In genomic region chr16:58272855-58273254, GRCh38 we compare ENCODE assay signal across 2 cellular contexts.
TF ChIP-seq lines count a peak whose summit lies in the region.

No MANE protein-coding gene starts in this region.

TF ChIP-seq in HepG2, 621 proteins besides CTCF, POLR2A, EP300 and RAD21:
- no peak for TF ChIP-seq ZNF567 (CRISPR knock-in tag; IDR thresholded peaks at IDR 0.05; ENCODE audit: borderline replicate concordance)
- TF ChIP-seq ZNF317 (CRISPR knock-in tag; IDR thresholded peaks at IDR 0.05): peak; percentile 99

TF ChIP-seq in K562, 482 proteins besides CTCF, POLR2A, EP300 and RAD21:
- TF ChIP-seq DPF2 (IDR thresholded peaks at IDR 0.05): no peak
- TF ChIP-seq PBX2 (CRISPR knock-in tag; IDR thresholded peaks at IDR 0.05; ENCODE audit: low read depth): no peak
- peak; percentile 35; the same call in 1 of the 2 replicates for TF ChIP-seq PBX2 (tag; conservative IDR thresholded peaks at IDR 0.05; ENCODE audit: low read depth)
- peak in 1 of 2 experiments; percentile 99; a peak in 2 of 3 replicates for TF ChIP-seq CBX3 (IDR thresholded peaks at IDR 0.05; ENCODE audit: borderline replicate concordance in 1 of 2, low read length in 2 of 2)
- peak; percentile 83 for TF ChIP-seq XRCC3 (IDR thresholded peaks at IDR 0.05)
- TF ChIP-seq NBN (IDR thresholded peaks at IDR 0.05; ENCODE audit: low read depth): 0 out of 2 replicates have a peak, but pooled peaks have one; percentile 46
- TF ChIP-seq TRIM24 (IDR thresholded peaks at IDR 0.05): peak; percentile 24 to 85; a peak in 2 of 4 replicates
- TF ChIP-seq PRPF4 (IDR thresholded peaks at IDR 0.05; ENCODE audit: insufficient read depth, low read depth, low read length, poor library complexity, severe bottlenecking): no peak
- no peak for TF ChIP-seq FUS (optimal IDR thresholded peaks at IDR 0.05; ENCODE audit: low read depth, low read length)
- 0 out of 4 replicates have a peak, but pooled peaks of 1 of the 2 experiments have one; percentile 22 for TF ChIP-seq HDAC1 (IDR thresholded peaks at IDR 0.05)
- TF ChIP-seq USF2 (CRISPR knock-in tag; IDR thresholded peaks at IDR 0.05): no peak
- no peak for TF ChIP-seq HINFP (tag; conservative IDR thresholded peaks at IDR 0.05; ENCODE audit: low read depth)
- peak; percentile 92 for TF ChIP-seq ZNF384 (IDR thresholded peaks at IDR 0.05; ENCODE audit: low read depth, low read length)
- peak; percentile 61; the same call in 1 of the 2 replicates for TF ChIP-seq EHMT2 (IDR thresholded peaks at IDR 0.05)
- TF ChIP-seq POLR3G (IDR thresholded peaks at IDR 0.05; ENCODE audit: extremely low read depth, insufficient read length, insufficient replicate concordance): no peak
- 0 out of 2 replicates have a peak, but pooled peaks have one; percentile 25 for TF ChIP-seq CC2D1A (IDR thresholded peaks at IDR 0.05)
- no peak for TF ChIP-seq E2F3 (CRISPR knock-in tag; IDR thresholded peaks at IDR 0.05)
- TF ChIP-seq DACH1 (IDR thresholded peaks at IDR 0.05; ENCODE audit: partially characterized antibody): peak; percentile 63
- TF ChIP-seq ZBTB8A (IDR thresholded peaks at IDR 0.05; ENCODE audit: partially characterized antibody): no peak
- peak in 1 of 2 experiments; percentile 66; a peak in 1 of 4 replicates for TF ChIP-seq ARNT (IDR thresholded peaks at IDR 0.05)
- TF ChIP-seq ZBTB9 (CRISPR knock-in tag; IDR thresholded peaks at IDR 0.05): no peak
- TF ChIP-seq CXXC5 (CRISPR knock-in tag; IDR thresholded peaks at IDR 0.05): no peak
- no peak for TF ChIP-seq SIN3B (IDR thresholded peaks at IDR 0.05; ENCODE audit: low read depth)
- peak; percentile 86 for TF ChIP-seq PKNOX1 (IDR thresholded peaks at IDR 0.05)
- peak; percentile 63 for TF ChIP-seq ZEB2 (IDR thresholded peaks at IDR 0.05)
- TF ChIP-seq MTF1 (CRISPR knock-in tag; IDR thresholded peaks at IDR 0.05; ENCODE audit: borderline replicate concordance): no peak
- no peak for TF ChIP-seq ZNF407 (IDR thresholded peaks at IDR 0.05; ENCODE audit: low read depth)
- peak; percentile 92 for TF ChIP-seq CBX5 (IDR thresholded peaks at IDR 0.05; ENCODE audit: borderline replicate concordance, low read depth)
- peak; percentile 99 for TF ChIP-seq TRIM28 (IDR thresholded peaks at IDR 0.05)
- peak; percentile 4 for TF ChIP-seq MEIS2 (IDR thresholded peaks at IDR 0.05; ENCODE audit: partially characterized antibody)
- TF ChIP-seq C11orf30 (IDR thresholded peaks at IDR 0.05; ENCODE audit: low read depth): no peak
- 0 out of 2 replicates have a peak, but pooled peaks have one; percentile 62 for TF ChIP-seq ZNF280B (CRISPR knock-in tag; IDR thresholded peaks at IDR 0.05)
- TF ChIP-seq ZNF280A (IDR thresholded peaks at IDR 0.05; ENCODE audit: low read depth, partially characterized antibody): peak; percentile 81
- no peak for TF ChIP-seq ZNF561 (CRISPR knock-in tag; conservative IDR thresholded peaks at IDR 0.05)
- no peak for TF ChIP-seq RNF2 (IDR thresholded peaks at IDR 0.05)
- TF ChIP-seq CBX1 (IDR thresholded peaks at IDR 0.05; ENCODE audit: low read depth): peak; percentile 70; the same call in 1 of the 2 replicates
- no peak for TF ChIP-seq MTA3 (IDR thresholded peaks at IDR 0.05; ENCODE audit: borderline replicate concordance)
